ENCODE assay signal across 1 cellular context in genomic region chr9:121225240-121225639, GRCh38.
TF ChIP-seq lines count a peak whose summit lies in the region.

No MANE protein-coding gene starts in this region.

TF ChIP-seq in HEK293, 187 proteins besides CTCF, POLR2A, EP300 and RAD21 (continued from another document and continues in another):
- no peak for TF ChIP-seq ZNF26 (tag by site-specific recombination; IDR thresholded peaks at IDR 0.05)
- TF ChIP-seq ZNF350 (tag by site-specific recombination; IDR thresholded peaks at IDR 0.05): no peak
- no peak for TF ChIP-seq ZBTB1 (tag by site-specific recombination; IDR thresholded peaks at IDR 0.05)
- TF ChIP-seq SALL2 (tag by site-specific recombination; IDR thresholded peaks at IDR 0.05; ENCODE audit: borderline replicate concordance): no peak
- TF ChIP-seq ZNF626 (tag by site-specific recombination; IDR thresholded peaks at IDR 0.05): no peak
- 0 out of 2 replicates have a peak, but pooled peaks have one; percentile 4 for TF ChIP-seq GLIS1 (tag by site-specific recombination; IDR thresholded peaks at IDR 0.05)
- TF ChIP-seq ZNF140 (tag by site-specific recombination; IDR thresholded peaks at IDR 0.05): no peak
- peak; percentile 85 for TF ChIP-seq FEZF1 (tag by site-specific recombination; IDR thresholded peaks at IDR 0.05)
- no peak for TF ChIP-seq GLI4 (tag by site-specific recombination; IDR thresholded peaks at IDR 0.05)
- TF ChIP-seq KLF10 (tag by site-specific recombination; IDR thresholded peaks at IDR 0.05): no peak
- no peak for TF ChIP-seq ZNF214 (tag by site-specific recombination; IDR thresholded peaks at IDR 0.05; ENCODE audit: borderline replicate concordance)
- no peak for TF ChIP-seq ZNF514 (tag by site-specific recombination; IDR thresholded peaks at IDR 0.05)
- TF ChIP-seq AEBP2 (tag by site-specific recombination; IDR thresholded peaks at IDR 0.05; ENCODE audit: borderline replicate concordance): no peak
- TF ChIP-seq ZBTB26 (tag by site-specific recombination; optimal IDR thresholded peaks at IDR 0.05): no peak
- no peak for TF ChIP-seq GFI1B (tag by site-specific recombination; IDR thresholded peaks at IDR 0.05)
- no peak for TF ChIP-seq HOXA7 (CRISPR knock-in tag; IDR thresholded peaks at IDR 0.05; ENCODE audit: borderline replicate concordance)
- TF ChIP-seq ZNF624 (tag by site-specific recombination; IDR thresholded peaks at IDR 0.05): no peak
- no peak for TF ChIP-seq ZNF621 (tag by site-specific recombination; IDR thresholded peaks at IDR 0.05)
- TF ChIP-seq ZNF114 (tag by site-specific recombination; IDR thresholded peaks at IDR 0.05): no peak
- no peak for TF ChIP-seq ZFHX2 (tag by site-specific recombination; conservative IDR thresholded peaks at IDR 0.05)
- no peak for TF ChIP-seq MEIS1 (CRISPR knock-in tag; IDR thresholded peaks at IDR 0.05; ENCODE audit: borderline replicate concordance)
- no peak for TF ChIP-seq ZNF202 (tag by site-specific recombination; IDR thresholded peaks at IDR 0.05; ENCODE audit: borderline replicate concordance)
- no peak for TF ChIP-seq ZNF596 (tag by site-specific recombination; IDR thresholded peaks at IDR 0.05)
- TF ChIP-seq ZNF654 (tag by site-specific recombination; IDR thresholded peaks at IDR 0.05; ENCODE audit: low read depth): no peak
- peak; percentile 75 for TF ChIP-seq OSR2 (tag by site-specific recombination; IDR thresholded peaks at IDR 0.05)
- peak; percentile 40; the same call in 1 of the 2 replicates for TF ChIP-seq TRIM28 (IDR thresholded peaks at IDR 0.05; ENCODE audit: borderline replicate concordance, low read length)
- TF ChIP-seq PRDM1 (tag by site-specific recombination; IDR thresholded peaks at IDR 0.05): 0 out of 2 replicates have a peak, but pooled peaks have one; percentile 21
- no peak for TF ChIP-seq ZNF488 (tag by site-specific recombination; IDR thresholded peaks at IDR 0.05)
- no peak for TF ChIP-seq ZNF449 (tag by site-specific recombination; IDR thresholded peaks at IDR 0.05)
- no peak for TF ChIP-seq ZNF391 (tag by site-specific recombination; IDR thresholded peaks at IDR 0.05; ENCODE audit: borderline replicate concordance, low read depth)
- peak; percentile 83 for TF ChIP-seq WT1 (tag by site-specific recombination; IDR thresholded peaks at IDR 0.05)
- TF ChIP-seq ZNF768 (tag by site-specific recombination; IDR thresholded peaks at IDR 0.05): no peak
- 0 out of 2 replicates have a peak, but pooled peaks have one; percentile 38 for TF ChIP-seq INSM2 (tag by site-specific recombination; IDR thresholded peaks at IDR 0.05)
- TF ChIP-seq ZNF157 (tag by site-specific recombination; IDR thresholded peaks at IDR 0.05): no peak
- TF ChIP-seq ZNF48 (tag by site-specific recombination; IDR thresholded peaks at IDR 0.05): no peak
- TF ChIP-seq HIC1 (tag by site-specific recombination; IDR thresholded peaks at IDR 0.05): no peak
- no peak for TF ChIP-seq ZNF302 (tag by site-specific recombination; IDR thresholded peaks at IDR 0.05; ENCODE audit: low read depth)
- TF ChIP-seq ZNF10 (tag by site-specific recombination; IDR thresholded peaks at IDR 0.05): no peak
- 0 out of 2 replicates have a peak, but pooled peaks have one; percentile 28 for TF ChIP-seq ZNF366 (tag by site-specific recombination; conservative IDR thresholded peaks at IDR 0.05)
- TF ChIP-seq ZNF704 (tag by site-specific recombination; IDR thresholded peaks at IDR 0.05): no peak
- no peak for TF ChIP-seq ZNF426 (tag by site-specific recombination; IDR thresholded peaks at IDR 0.05)
- no peak for TF ChIP-seq ZNF701 (tag by site-specific recombination; IDR thresholded peaks at IDR 0.05)
- TF ChIP-seq GLI2 (tag by site-specific recombination; IDR thresholded peaks at IDR 0.05; ENCODE audit: borderline replicate concordance, low read depth): no peak
- 0 out of 2 replicates have a peak, but pooled peaks have one; percentile 19 for TF ChIP-seq ZNF629 (tag by site-specific recombination; IDR thresholded peaks at IDR 0.05)
- no peak for TF ChIP-seq ZBTB11 (tag by site-specific recombination; conservative IDR thresholded peaks at IDR 0.05; ENCODE audit: low read depth)
- no peak for TF ChIP-seq ZNF292 (tag by site-specific recombination; IDR thresholded peaks at IDR 0.05; ENCODE audit: borderline replicate concordance, low read depth)
- no peak for TF ChIP-seq ZNF404 (tag by site-specific recombination; IDR thresholded peaks at IDR 0.05)
- no peak for TF ChIP-seq ZBTB6 (tag by site-specific recombination; IDR thresholded peaks at IDR 0.05)
